Comparison of ENCODE assay signal across 1 cellular context in genomic region chr20:45934587-45935415, GRCh38.
A peak's percentile ranks its signal among the peaks of the same experiment; 100 is the strongest.
TF ChIP-seq lines count a peak whose summit lies in the region.

PCIF1 (plus strand) TSS chr20:45934683; CDS start chr20:45939000, 4,317 bp downstream.

TF ChIP-seq in K562, 482 proteins besides CTCF, POLR2A, EP300 and RAD21 (continued from another document and continues in another):
- TF ChIP-seq HINFP (tag; conservative IDR thresholded peaks at IDR 0.05; ENCODE audit: low read depth) (no peak), HNRNPH1 (optimal IDR thresholded peaks at IDR 0.05; ENCODE audit: low read depth, low read length) (no peak), ETV6 (IDR thresholded peaks at IDR 0.05; ENCODE audit: borderline replicate concordance in 1 of 2, low read depth in 2 of 2, low read length in 1 of 2) (no peak), ETV6 (CRISPR knock-in tag; IDR thresholded peaks at IDR 0.05; ENCODE audit: borderline replicate concordance) (no peak), ARNT (IDR thresholded peaks at IDR 0.05) (no peak), ZNF407 (IDR thresholded peaks at IDR 0.05; ENCODE audit: low read depth) (no peak), POLR3G (IDR thresholded peaks at IDR 0.05; ENCODE audit: extremely low read depth, insufficient read length, insufficient replicate concordance) (no peak), MCM2 (IDR thresholded peaks at IDR 0.05; ENCODE audit: low read depth) (no peak), BRF2 (IDR thresholded peaks at IDR 0.05; ENCODE audit: borderline replicate concordance, insufficient read depth, insufficient read length) (no peak), ZNF551 (CRISPR knock-in tag; IDR thresholded peaks at IDR 0.05) (no peak), POLR2AphosphoS5 (IDR thresholded peaks at IDR 0.05; ENCODE audit: control insufficient read depth, insufficient read depth, low read depth, low read length) (peak; percentile 57), ZNF830 (CRISPR knock-in tag; IDR thresholded peaks at IDR 0.05) (peak; percentile 96; the same call in 1 of the 2 replicates), SRSF3 (IDR thresholded peaks at IDR 0.05; ENCODE audit: insufficient read depth, low read length) (no peak), ZHX1 (conservative IDR thresholded peaks at IDR 0.05; ENCODE audit: low read length) (0 out of 2 replicates have a peak, but pooled peaks have one; percentile 75), RBM15 (IDR thresholded peaks at IDR 0.05; ENCODE audit: insufficient read depth, low read length) (no peak), KLF10 (CRISPR knock-in tag; IDR thresholded peaks at IDR 0.05) (no peak), ZNF263 (CRISPR knock-in tag; IDR thresholded peaks at IDR 0.05; ENCODE audit: borderline replicate concordance) (peak; percentile 64; the same call in 1 of the 2 replicates), TSHZ1 (CRISPR knock-in tag; IDR thresholded peaks at IDR 0.05) (no peak), PREB (CRISPR knock-in tag; IDR thresholded peaks at IDR 0.05) (no peak), POLR2H (tag; IDR thresholded peaks at IDR 0.05; ENCODE audit: low read depth) (peak; percentile 94), THAP12 (CRISPR knock-in tag; IDR thresholded peaks at IDR 0.05) (peak; percentile 94), PYGO2 (tag; IDR thresholded peaks at IDR 0.05) (no peak), ZC3H8 (IDR thresholded peaks at IDR 0.05) (no peak), RBM17 (IDR thresholded peaks at IDR 0.05; ENCODE audit: borderline replicate concordance, low read depth, low read length) (no peak), NFRKB (IDR thresholded peaks at IDR 0.05; ENCODE audit: low read depth) (peak; percentile 96), TRIM24 (IDR thresholded peaks at IDR 0.05) (no peak), HLTF (IDR thresholded peaks at IDR 0.05) (0 out of 2 replicates have a peak, but pooled peaks have one; percentile 52), FOXA3 (CRISPR knock-in tag; conservative IDR thresholded peaks at IDR 0.05 in 1 of 2, IDR thresholded peaks at IDR 0.05 in 1 of 2) (no peak), IFI16 (CRISPR knock-in tag; IDR thresholded peaks at IDR 0.05) (no peak), STAT5A (IDR thresholded peaks at IDR 0.05; ENCODE audit: borderline replicate concordance, low read length) (no peak; the same call in 1 of the 2 replicates), PTBP1 (IDR thresholded peaks at IDR 0.05; ENCODE audit: low read depth, low read length) (no peak), ZNF175 (CRISPR knock-in tag; IDR thresholded peaks at IDR 0.05; ENCODE audit: low read depth) (peak; percentile 72; the same call in 1 of the 2 replicates), SRF (CRISPR knock-in tag; IDR thresholded peaks at IDR 0.05) (peak in 1 of 2 experiments; percentile 70; a peak in 3 of 4 replicates), LEF1 (IDR thresholded peaks at IDR 0.05) (no peak), CSDE1 (IDR thresholded peaks at IDR 0.05) (peak; percentile 73 to 88; a peak in 2 of 4 replicates), GATAD2B (IDR thresholded peaks at IDR 0.05; ENCODE audit: borderline replicate concordance) (no peak), RBM34 (IDR thresholded peaks at IDR 0.05; ENCODE audit: borderline replicate concordance, insufficient read depth, low read length) (no peak), NELFE (IDR thresholded peaks at IDR 0.05; ENCODE audit: insufficient read depth, insufficient read length) (no peak), ZNF395 (CRISPR knock-in tag; IDR thresholded peaks at IDR 0.05) (peak; percentile 93; the same call in 1 of the 2 replicates), CREBBP (IDR thresholded peaks at IDR 0.05; ENCODE audit: low read depth, low read length) (no peak)
